Comparison of ENCODE assay signal across 9 cellular contexts in genomic region chr1:23452011-23452411, GRCh38. TPM values are rescaled to one million over a fixed set of nuclear protein-coding genes. Genes with fewer than 3 reads are reported as not detected.
DNase-seq lines count a peak whose midpoint lies in the region; ATAC-seq and FAIRE-seq lines count a peak whose summit lies in the region.
"Had no signal": no experiment of that assay in that cellular context is flagged by ENCODE, and none has a peak within 500 bp of the region (broad histone marks: within the 10 kb centered on the region; RNA-seq: fewer than 3 reads in every experiment).

No MANE protein-coding gene starts in this region.

- H3K56ac ChIP-seq in mesendoderm (ENCODE audit: low read length), result no peak overlapping the region

- no peaks in the 10 kb centered on the region for H3K79me2 ChIP-seq in mesendoderm (ENCODE audit: control insufficient read depth, insufficient read depth, low read length)

- DNase-seq in DMS 273 (lab: John Stamatoyannopoulos, UW; ENCODE audit: unreplicated experiment) (peak; percentile 65), DMS 273 treated with DMSO at 0.1 percent for 48 hours (lab: John Stamatoyannopoulos, UW) (no peak), RCC 7860 (ENCODE audit: low spot score) (peak; percentile 46), renal cortical epithelial cell (ENCODE audit: low read depth) (peak; percentile 34), hippocampal formation (lab: John Stamatoyannopoulos, UW) (no peak), mesendoderm (no peak)
- DNase-seq in effector CD8-positive, alpha-beta T cell (lab: John Stamatoyannopoulos, UW), result peak; percentile 6

- FAIRE-seq in RCC 7860 (lab: Jason Lieb, UNC), result peak; percentile 39
- FAIRE-seq: A204.1 had no signal

- no peak for ATAC-seq in HG03378 (IDR thresholded peaks at IDR 0.05; ENCODE audit: unreplicated experiment)

- WGBS in mesendoderm (ENCODE audit: extremely low coverage, insufficient coverage, low lambda C conversion rate), result no CpG with 5 or more reads among the region's 5 CpGs

- H3K36me3 ChIP-seq in mesendoderm (ENCODE audit: control insufficient read depth, insufficient read depth, low read length), result peaks cover 9% of the 10 kb centered on the region

- H4K8ac ChIP-seq in mesendoderm (ENCODE audit: low read depth, low read length), result no peak overlapping the region

- H4K5ac ChIP-seq in mesendoderm (ENCODE audit: low read length), result no peak overlapping the region

- H3K4me1 ChIP-seq in mesendoderm (ENCODE audit: control insufficient read depth, low read depth, low read length), result no peaks in the 10 kb centered on the region

- H2BK5ac ChIP-seq in mesendoderm (ENCODE audit: low read length), result no peak overlapping the region

- no peak overlapping the region for H2BK120ac ChIP-seq in mesendoderm (ENCODE audit: low read depth, low read length)

- peaks cover 5% of the 10 kb centered on the region for H3K79me1 ChIP-seq in mesendoderm (ENCODE audit: low read length)

- H3K27ac ChIP-seq in mesendoderm (ENCODE audit: low read depth, low read length), result no peak overlapping the region

- H3K23ac ChIP-seq in mesendoderm (ENCODE audit: low read length), result no peak overlapping the region

- H3K9ac ChIP-seq in mesendoderm (ENCODE audit: low read length), result no peak overlapping the region

- H3K4ac ChIP-seq in mesendoderm (ENCODE audit: low read depth, low read length), result no peak overlapping the region

- H3K4me3 ChIP-seq in mesendoderm (ENCODE audit: low read length), result no peak overlapping the region

- no peak overlapping the region for H2BK15ac ChIP-seq in mesendoderm (replicated peaks; ENCODE audit: low read depth)

- H3K18ac ChIP-seq in mesendoderm (ENCODE audit: low read length), result no peak overlapping the region

- H3K4me2 ChIP-seq in mesendoderm (ENCODE audit: low read length), result no peak overlapping the region

- no peak overlapping the region for H2AK5ac ChIP-seq in mesendoderm (ENCODE audit: low read length)

- H3K27me3 ChIP-seq in mesendoderm (ENCODE audit: insufficient read depth, low read length, poor library complexity), result no peaks in the 10 kb centered on the region

RNA-seq across cellular contexts. Expression of gene TCEA3, which starts 27.5 kb away (rescaled TPM):
- total RNA-seq in renal cortical epithelial cell, result 4.2 and 9.6 TPM in 2 replicates
- 0.17 TPM for polyA plus RNA-seq in mesendoderm (2013, experiment 1 of 2)
- polyA plus RNA-seq in mesendoderm (2013, experiment 2 of 2), result 0.17 TPM

RNA-seq across cellular contexts. Expression of gene ASAP3, which starts 32.0 kb away (rescaled TPM):
- 14.4 and 41.3 TPM in 2 replicates for total RNA-seq in renal cortical epithelial cell
- 24.5 TPM for polyA plus RNA-seq in mesendoderm (2013, experiment 1 of 2)
- polyA plus RNA-seq in mesendoderm (2013, experiment 2 of 2), result 24.9 TPM

Comparison
In these comparisons a context has a peak if more than half of its experiments do, and no peak if none do; other contexts are left out.
1. DNase-seq: peak in DMS 273 (single experiment), RCC 7860 (single experiment), effector CD8-positive, alpha-beta T cell (single experiment) and renal cortical epithelial cell (single experiment); none in DMS 273 treated with DMSO at 0.1 percent for 48 hours (single experiment), hippocampal formation (0 of 2) and mesendoderm (single experiment).